ENCODE assay signal across 25 cellular contexts in the genomic region with DNA sequence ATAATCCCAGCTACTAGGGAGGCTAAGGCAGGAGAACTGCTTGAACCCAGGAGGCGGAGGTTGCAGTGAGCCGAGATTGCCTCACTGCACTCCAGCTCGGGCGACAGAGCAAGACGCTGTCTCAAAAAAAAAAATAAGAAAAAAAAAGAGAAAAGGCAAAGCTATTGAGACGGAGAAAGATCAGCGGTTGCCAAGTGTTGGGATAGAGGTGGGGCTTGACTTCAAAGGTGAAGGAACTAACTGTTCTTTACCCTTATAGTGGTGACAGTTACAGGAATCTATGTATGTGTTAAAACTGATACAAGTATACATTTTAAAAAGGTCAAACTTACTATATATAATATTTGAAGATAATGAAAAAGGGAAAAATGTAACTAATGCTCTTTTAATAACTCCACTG.
"Had no signal": no experiment of that assay in that cellular context is flagged by ENCODE, and none has a peak within 500 bp of the region (broad histone marks: within the 10 kb centered on the region; RNA-seq: fewer than 3 reads in every experiment).

No MANE protein-coding gene starts in this region.

- H3K9me3 ChIP-seq: MG63 had no signal

- ATAC-seq: activated CD4-positive, CD25-positive, alpha-beta regulatory T cell treated with anti-CD3 and anti-CD28 coated beads, Interleukin-2, amount 50 U/mL, for 24 hours; activated T-helper 17 cell treated with anti-CD3 and anti-CD28 coated beads, Interleukin-2, amount 50 U/mL, for 72 hours; Panc1; Right ventricle myocardium inferior; T-cell had no signal

- H3K4me3 Mint-ChIP-seq: activated naive CD4-positive, alpha-beta T cell treated with anti-CD3 and anti-CD28 coated beads, Interleukin-2, amount 10 ng/mL, durations not matched to agents 7 days and 5 days; activated T-helper 17 cell treated with anti-CD3 and anti-CD28 coated beads, Interleukin-2, amount 50 U/mL, for 72 hours; brain had no signal

- H3K9me3 Mint-ChIP-seq: activated naive CD4-positive, alpha-beta T cell treated with anti-CD3 and anti-CD28 coated beads, Interleukin-2, amount 10 ng/mL, durations not matched to agents 7 days and 5 days; activated T-helper 17 cell treated with anti-CD3 and anti-CD28 coated beads, Interleukin-2, amount 50 U/mL, for 72 hours; T-cell had no signal

- H3K27me3 Mint-ChIP-seq: activated naive CD4-positive, alpha-beta T cell treated with anti-CD3 and anti-CD28 coated beads, Interleukin-2, amount 10 ng/mL, durations not matched to agents 7 days and 5 days; activated T-helper 17 cell treated with anti-CD3 and anti-CD28 coated beads, Interleukin-2, amount 50 U/mL, for 72 hours; brain; T-cell had no signal

- H3K4me3 ChIP-seq: MG63, SK-N-MC had no signal

- H3K27ac Mint-ChIP-seq: activated naive CD4-positive, alpha-beta T cell treated with anti-CD3 and anti-CD28 coated beads, Interleukin-2, amount 10 ng/mL, durations not matched to agents 7 days and 5 days; activated T-helper 17 cell treated with anti-CD3 and anti-CD28 coated beads, Interleukin-2, amount 50 U/mL, for 72 hours; T-cell had no signal

- H3K27ac ChIP-seq: SK-N-MC had no signal

- H3K27me3 ChIP-seq: MG63 had no signal

- DNase-seq: activated CD4-positive, alpha-beta T cell treated with anti-CD3 and anti-CD28 coated beads for 4 hours; activated gamma-delta T cell; activated naive CD4-positive, alpha-beta T cell treated with anti-CD3 and anti-CD28 coated beads, Interleukin-2, amount 10 ng/mL, durations not matched to agents 7 days and 5 days; activated T-cell treated with anti-CD3 and anti-CD28 coated beads for 4 hours; activated T-cell treated with anti-CD3 and anti-CD28 coated beads, Interleukin-2, amount 50 U/mL, for 48 hours; amygdala; MG63; MV-4-11; NCI-H1092 treated with DMSO at 0.1 percent for 48 hours; NCI-H1417 treated with DMSO at 0.1 percent for 48 hours; NCI-H1694; NCI-H2029 treated with DMSO at 0.1 percent for 48 hours; NCI-H345; NCI-H510A treated with DMSO at 0.1 percent for 48 hours; NCI-H69; NK-92 treated with Interleukin-12 subunit alpha and Interleukin-12 subunit beta, amount 100 ng/mL, for 24 hours; OCI-M1; RPMI8226; T-cell had no signal
